16 cellular contexts compared by ENCODE assay signal in genomic region chr6:100269189-100269588, GRCh38.
A peak's percentile ranks its signal among the peaks of the same experiment; 100 is the strongest.
DNase-seq lines count a peak whose midpoint lies in the region; ATAC-seq and TF ChIP-seq lines count a peak whose summit lies in the region.
"Had no signal": no experiment of that assay in that cellular context is flagged by ENCODE, and none has a peak within 500 bp of the region (broad histone marks: within the 10 kb centered on the region; RNA-seq: fewer than 3 reads in every experiment).

No MANE protein-coding gene starts in this region.

- no peak overlapping the region for H3K4me3 ChIP-seq in brain microvascular endothelial cell (ENCODE audit: low read depth, low read length)
- no peak overlapping the region for H3K4me3 ChIP-seq in A673 (ENCODE audit: low read depth, low read length, poor library complexity, severe bottlenecking)
- H3K4me3 ChIP-seq: cardiac muscle cell, pancreas, thoracic aorta had no signal

- intact Hi-C loops in A673 (cut with micrococcal nuclease; ENCODE audit: unreplicated experiment) = no loop called here

- BruUV-seq in A673 (replicated peaks; lab: Mats Ljungman, UMichigan) = no TSS peak

- ATAC-seq in left lobe of liver (no peak), HG03342 (IDR thresholded peaks at IDR 0.05; ENCODE audit: unreplicated experiment) (no peak)
- ATAC-seq: activated T-cell treated with anti-CD3 and anti-CD28 coated beads, Interleukin-2, amount 50 U/mL, for 72 hours; pancreas had no signal

- DNase-seq in ACHN (peak; percentile 14), HS-5 (ENCODE audit: low read depth) (peak; percentile 53), brain microvascular endothelial cell (peak; percentile 46), iris pigment epithelial cell (ENCODE audit: low read depth) (peak; percentile 90), A673 (ENCODE audit: low spot score) (no peak), left lobe of liver (ENCODE audit: low spot score) (no peak), epidermal melanocyte (ENCODE audit: insufficient read length, low spot score) (no peak)
- DNase-seq: activated CD4-positive, alpha-beta T cell treated with anti-CD3 and anti-CD28 coated beads, Interleukin-2, amount 10 ng/mL, durations not matched to agents 7 days and 5 days; activated T-cell treated with anti-CD3 and anti-CD28 coated beads, Interleukin-2, amount 50 U/mL, for 72 hours; AML-193; midbrain; NCI-H2029; pancreas had no signal

- CTCF ChIA-PET in A673 (lab: Charles Lee) = no interaction called here

- H3K4me1 ChIP-seq in A673 (ENCODE audit: insufficient read depth, low read length, poor library complexity, severe bottlenecking) = no peaks in the 10 kb centered on the region
- H3K4me1 ChIP-seq: pancreas had no signal

- H3K36me3 ChIP-seq in brain microvascular endothelial cell (replicated peaks) (no peaks in the 10 kb centered on the region), A673 (ENCODE audit: insufficient read depth, low read length, poor library complexity, severe bottlenecking) (no peaks in the 10 kb centered on the region)
- H3K36me3 ChIP-seq: cardiac muscle cell, pancreas, thoracic aorta had no signal

- POLR2A ChIA-PET in A673 (lab: Charles Lee; ENCODE audit: low non-redundant PET) = no interaction called here

- peak overlapping the region; percentile 38 for H3K27ac ChIP-seq in brain microvascular endothelial cell
- H3K27ac ChIP-seq in A673 (ENCODE audit: low read depth, low read length, poor library complexity, severe bottlenecking) = no peak overlapping the region
- H3K27ac ChIP-seq: cardiac muscle cell, pancreas, thoracic aorta had no signal

- H3K27me3 ChIP-seq in brain microvascular endothelial cell (replicated peaks) (no peaks in the 10 kb centered on the region), A673 (replicated peaks; ENCODE audit: insufficient read depth, low read depth, low read length, poor library complexity) (no peaks in the 10 kb centered on the region)
- H3K27me3 ChIP-seq: cardiac muscle cell, pancreas had no signal

- no peaks in the 10 kb centered on the region for H3K9me3 ChIP-seq in A673 (ENCODE audit: low read depth, low read length, poor library complexity, severe bottlenecking)
- H3K9me3 ChIP-seq: pancreas, thoracic aorta had no signal

- TF ChIP-seq CTCF in brain microvascular endothelial cell (IDR thresholded peaks at IDR 0.05; ENCODE audit: low read depth, low read length, missing control alignments) (no peak), A673 (conservative IDR thresholded peaks at IDR 0.05; ENCODE audit: low read depth, low read length) (no peak)

- in situ Hi-C loops in ACHN (cut with HindIII; ENCODE audit: low pct_ligation_motif_present, low pct_unique_long_range_greater_than_20kb, low sequenced_read_pairs) (no loop called here), brain microvascular endothelial cell (cut with HindIII; ENCODE audit: low pct_ligation_motif_present, low sequenced_read_pairs) (no loop called here)

Comparison
In these comparisons a context has a peak if more than half of its experiments do, and no peak if none do; other contexts are left out.
1. DNase-seq: peak in ACHN (single experiment), HS-5 (single experiment), brain microvascular endothelial cell (single experiment) and iris pigment epithelial cell (single experiment); none in A673 (single experiment), left lobe of liver (single experiment) and epidermal melanocyte (single experiment).